In genomic region chr7:130938661-130939060, GRCh38 we compare ENCODE assay signal across 10 cellular contexts.
DNase-seq lines count a peak whose midpoint lies in the region; ATAC-seq and TF ChIP-seq lines count a peak whose summit lies in the region.
"Had no signal": no experiment of that assay in that cellular context is flagged by ENCODE, and none has a peak within 500 bp of the region (broad histone marks: within the 10 kb centered on the region; RNA-seq: fewer than 3 reads in every experiment).

No MANE protein-coding gene starts in this region.

- no peak overlapping the region for H3K56ac ChIP-seq in mesendoderm (ENCODE audit: low read length)

- no peaks in the 10 kb centered on the region for H3K27me3 Mint-ChIP-seq in activated naive CD8-positive, alpha-beta T cell treated with anti-CD3 and anti-CD28 coated beads, Interleukin-2, amount 10 ng/mL, durations not matched to agents 7 days and 5 days
- no peaks in the 10 kb centered on the region for H3K27me3 Mint-ChIP-seq in mesothelial cell of epicardium (ENCODE audit: low read depth)

- no peaks in the 10 kb centered on the region for H3K79me1 ChIP-seq in mesendoderm (ENCODE audit: low read length)

- no peak for ATAC-seq in activated naive CD8-positive, alpha-beta T cell treated with anti-CD3 and anti-CD28 coated beads, Interleukin-2, amount 10 ng/mL, durations not matched to agents 7 days and 5 days (ENCODE audit: low read depth)

- H3K9me3 Mint-ChIP-seq in activated naive CD8-positive, alpha-beta T cell treated with anti-CD3 and anti-CD28 coated beads, Interleukin-2, amount 10 ng/mL, durations not matched to agents 7 days and 5 days, result no peaks in the 10 kb centered on the region
- H3K9me3 Mint-ChIP-seq in mesothelial cell of epicardium, result no peaks in the 10 kb centered on the region

- H3K36me3 ChIP-seq in A673 (ENCODE audit: insufficient read depth, low read length, poor library complexity, severe bottlenecking), result peaks cover 49% of the 10 kb centered on the region
- H3K36me3 ChIP-seq in mucosa of stomach (ENCODE audit: control insufficient read depth, insufficient read depth, low read length), result no peaks in the 10 kb centered on the region
- H3K36me3 ChIP-seq in mesendoderm (ENCODE audit: control insufficient read depth, insufficient read depth, low read length), result no peaks in the 10 kb centered on the region

- H3K27ac ChIP-seq in A673 (ENCODE audit: low read depth, low read length, poor library complexity, severe bottlenecking) (peak overlapping the region; percentile 94), mesendoderm (ENCODE audit: low read depth, low read length) (no peak overlapping the region)

- H3K27me3 ChIP-seq in A673 (replicated peaks; ENCODE audit: insufficient read depth, low read depth, low read length, poor library complexity), result no peaks in the 10 kb centered on the region
- H3K27me3 ChIP-seq in mucosa of stomach (ENCODE audit: control insufficient read depth, insufficient read depth, low read length), result no peaks in the 10 kb centered on the region
- H3K27me3 ChIP-seq in mesendoderm (ENCODE audit: insufficient read depth, low read length, poor library complexity), result no peaks in the 10 kb centered on the region

- no TSS peak for BruUV-seq in A673 (replicated peaks; lab: Mats Ljungman, UMichigan)

- H3K9me3 ChIP-seq in A673 (ENCODE audit: low read depth, low read length, poor library complexity, severe bottlenecking) (no peaks in the 10 kb centered on the region), mucosa of stomach (ENCODE audit: control insufficient read depth, low read length) (no peaks in the 10 kb centered on the region)

- no peak overlapping the region for H3K4ac ChIP-seq in mesendoderm (ENCODE audit: low read depth, low read length)

- intact Hi-C loops in A673 (cut with micrococcal nuclease; ENCODE audit: unreplicated experiment), result no loop called here

- CTCF ChIA-PET in A673 (lab: Charles Lee), result interaction anchor here (0.6 kb wide), 2 partner anchors 21 to 43 kb away, joined by 3 to 14 read pairs; no protein-coding TSS in a partner anchor

- POLR2A ChIA-PET in A673 (lab: Charles Lee; ENCODE audit: low non-redundant PET), result interaction anchor here (0.7 kb wide), 1 partner anchor 13 kb away, joined by 16 read pairs; no protein-coding TSS in a partner anchor
- POLR2A ChIA-PET in activated naive CD8-positive, alpha-beta T cell treated with anti-CD3 and anti-CD28 coated beads, Interleukin-2, amount 10 ng/mL, durations not matched to agents 7 days and 5 days (lab: Charles Lee), result interaction anchor here (0.7 to 4.5 kb wide), 5 partner anchors 8 to 56 kb away, joined by 3 to 17 read pairs (median 5); no protein-coding TSS in a partner anchor

- no peak overlapping the region for H2AK5ac ChIP-seq in mesendoderm (ENCODE audit: low read length)

- DNase-seq in A673 (ENCODE audit: low spot score), result no peak
- peak; percentile 42 for DNase-seq in GM04503 (ENCODE audit: low read depth)
- DNase-seq in activated naive CD8-positive, alpha-beta T cell treated with anti-CD3 and anti-CD28 coated beads, Interleukin-2, amount 10 ng/mL, durations not matched to agents 7 days and 5 days, result no peak
- no peak for DNase-seq in mesothelial cell of epicardium (ENCODE audit: low spot score in 2 of 2, unreplicated experiment in 2 of 2)
- no peak for DNase-seq in stimulated activated CD4-positive, alpha-beta T cell treated with anti-CD3 and anti-CD28 coated beads, Interleukin-4, amount 100 ng/mL, for 4 hours
- DNase-seq in mesendoderm, result no peak
- DNase-seq in HUDEP-2 (lab: John Stamatoyannopoulos, UW; ENCODE audit: unreplicated experiment in 76 of 76), result no peak
- DNase-seq: activated gamma-delta T cell, NCI-H1417 had no signal

- peak overlapping the region; percentile 62 for H3K27ac Mint-ChIP-seq in activated naive CD8-positive, alpha-beta T cell treated with anti-CD3 and anti-CD28 coated beads, Interleukin-2, amount 10 ng/mL, durations not matched to agents 7 days and 5 days
- no peak overlapping the region for H3K27ac Mint-ChIP-seq in mesothelial cell of epicardium

- no peak overlapping the region for H3K4me3 Mint-ChIP-seq in activated naive CD8-positive, alpha-beta T cell treated with anti-CD3 and anti-CD28 coated beads, Interleukin-2, amount 10 ng/mL, durations not matched to agents 7 days and 5 days
- no peak overlapping the region for H3K4me3 Mint-ChIP-seq in mesothelial cell of epicardium

- H2BK15ac ChIP-seq in mesendoderm (replicated peaks; ENCODE audit: low read depth), result no peak overlapping the region

- no peak overlapping the region for H4K8ac ChIP-seq in mesendoderm (ENCODE audit: low read depth, low read length)

- no peak overlapping the region for H3K18ac ChIP-seq in mesendoderm (ENCODE audit: low read length)

- no peaks in the 10 kb centered on the region for H3K79me2 ChIP-seq in mesendoderm (ENCODE audit: control insufficient read depth, insufficient read depth, low read length)

- H3K4me1 ChIP-seq in A673 (ENCODE audit: insufficient read depth, low read length, poor library complexity, severe bottlenecking) (peaks cover 61% of the 10 kb centered on the region), mucosa of stomach (ENCODE audit: control insufficient read depth, insufficient read depth, low read length) (peaks cover 16% of the 10 kb centered on the region), mesendoderm (ENCODE audit: control insufficient read depth, low read depth, low read length) (no peaks in the 10 kb centered on the region)

- TF ChIP-seq CTCF in A673 (conservative IDR thresholded peaks at IDR 0.05; ENCODE audit: low read depth, low read length) (no peak), mesothelial cell of epicardium (IDR thresholded peaks at IDR 0.05; ENCODE audit: unreplicated experiment) (no peak)

- H3K23ac ChIP-seq in mesendoderm (ENCODE audit: low read length), result no peak overlapping the region

- H3K4me3 ChIP-seq in A673 (ENCODE audit: low read depth, low read length, poor library complexity, severe bottlenecking) (peak overlapping the region; percentile 55), mucosa of stomach (ENCODE audit: low read length) (no peak overlapping the region), mesendoderm (ENCODE audit: low read length) (no peak overlapping the region)

- H3K4me1 Mint-ChIP-seq in activated naive CD8-positive, alpha-beta T cell treated with anti-CD3 and anti-CD28 coated beads, Interleukin-2, amount 10 ng/mL, durations not matched to agents 7 days and 5 days, result peaks cover 66% of the 10 kb centered on the region
- H3K4me1 Mint-ChIP-seq in mesothelial cell of epicardium, result peaks cover 14% of the 10 kb centered on the region

- H3K4me2 ChIP-seq in mesendoderm (ENCODE audit: low read length), result no peak overlapping the region

- no CpG with 5 or more reads among the region's 4 CpGs for WGBS in mesendoderm (ENCODE audit: extremely low coverage, insufficient coverage, low lambda C conversion rate)

- peaks cover 62% of the 10 kb centered on the region for H3K36me3 Mint-ChIP-seq in activated naive CD8-positive, alpha-beta T cell treated with anti-CD3 and anti-CD28 coated beads, Interleukin-2, amount 10 ng/mL, durations not matched to agents 7 days and 5 days
- H3K36me3 Mint-ChIP-seq in mesothelial cell of epicardium, result no peaks in the 10 kb centered on the region

- H4K5ac ChIP-seq in mesendoderm (ENCODE audit: low read length), result no peak overlapping the region

- H2BK120ac ChIP-seq in mesendoderm (ENCODE audit: low read depth, low read length), result no peak overlapping the region

- no peak overlapping the region for H2BK5ac ChIP-seq in mesendoderm (ENCODE audit: low read length)

- peak overlapping the region; percentile 0 for H3K9ac ChIP-seq in mucosa of stomach (ENCODE audit: low read length)
- H3K9ac ChIP-seq in mesendoderm (ENCODE audit: low read length), result no peak overlapping the region
